Comparison of ENCODE assay signal across 26 cellular contexts in genomic region chr5:170120576-170120975, GRCh38. TPM values are rescaled to one million over a fixed set of nuclear protein-coding genes. Genes with fewer than 3 reads are reported as not detected.
A peak's percentile ranks its signal among the peaks of the same experiment; 100 is the strongest.
DNase-seq lines count a peak whose midpoint lies in the region; ATAC-seq, FAIRE-seq and TF ChIP-seq lines count a peak whose summit lies in the region.
"Had no signal": no experiment of that assay in that cellular context is flagged by ENCODE, and none has a peak within 500 bp of the region (broad histone marks: within the 10 kb centered on the region; RNA-seq: fewer than 3 reads in every experiment).

No MANE protein-coding gene starts in this region.

- H3K9ac ChIP-seq in astrocyte (ENCODE audit: low read length): no peak overlapping the region

- POLR2A ChIA-PET in AG04449 (lab: Yijun Ruan, JAX): interaction anchor here (0.6 kb wide), 1 partner anchor 934 kb away, joined by 5 read pairs; no protein-coding TSS in a partner anchor

- no peak overlapping the region for H2AFZ ChIP-seq in astrocyte (ENCODE audit: low read depth, low read length)

- TF ChIP-seq CTCF in AG04449 (IDR thresholded peaks at IDR 0.05; ENCODE audit: insufficient read depth, low read length, missing control alignments) (no peak), HFFc6 (IDR thresholded peaks at IDR 0.05) (no peak), astrocyte (IDR thresholded peaks at IDR 0.05; ENCODE audit: insufficient read depth, low read depth, low read length) (no peak)

- no peaks in the 10 kb centered on the region for H3K36me3 Mint-ChIP-seq in HFFc6 (ENCODE audit: low read depth)
- H3K36me3 Mint-ChIP-seq in astrocyte (ENCODE audit: low read depth, unreplicated experiment): no peaks in the 10 kb centered on the region
- H3K36me3 Mint-ChIP-seq in stimulated activated effector memory CD8-positive, alpha-beta T cell treated with anti-CD3 and anti-CD28 coated beads, Interleukin-12 subunit alpha, Interleukin-12 subunit beta, amount 100 ng/mL, for 72 hours: no peaks in the 10 kb centered on the region
- H3K36me3 Mint-ChIP-seq: stimulated activated memory B cell treated with anti-CD40 and anti-IgM and Interleukin-4, amounts not matched to agents 10 μg/mL and 1 μg/mL and 100 μg/mL, for 72 hours; type B pancreatic cell had no signal

- ATAC-seq in HG02642 (IDR thresholded peaks at IDR 0.05; ENCODE audit: poor library complexity, unreplicated experiment): no peak
- no peak for ATAC-seq in stimulated activated effector memory CD8-positive, alpha-beta T cell treated with anti-CD3 and anti-CD28 coated beads, Interleukin-12 subunit alpha, Interleukin-12 subunit beta, amount 100 ng/mL, for 72 hours
- ATAC-seq: A549; stimulated activated memory B cell treated with anti-CD40 and anti-IgM and Interleukin-4, amounts not matched to agents 10 μg/mL and 1 μg/mL and 100 μg/mL, for 72 hours had no signal

- peak; percentile 71 for FAIRE-seq in astrocyte (lab: Jason Lieb, UNC)
- FAIRE-seq: A549 had no signal

- H3K9me3 Mint-ChIP-seq in HFFc6 (no peaks in the 10 kb centered on the region; the same call in 1 of the 2 replicates), astrocyte (ENCODE audit: unreplicated experiment) (no peaks in the 10 kb centered on the region)
- no peaks in the 10 kb centered on the region for H3K9me3 Mint-ChIP-seq in stimulated activated effector memory CD8-positive, alpha-beta T cell treated with anti-CD3 and anti-CD28 coated beads, Interleukin-12 subunit alpha, Interleukin-12 subunit beta, amount 100 ng/mL, for 72 hours
- H3K9me3 Mint-ChIP-seq: T-helper 2 cell treated with Interferon-gamma antibody and Interleukin-4, amounts not matched to agents 5 μg/mL and 100 μg/mL, for 36 hours; type B pancreatic cell had no signal

- no peaks in the 10 kb centered on the region for H4K20me1 ChIP-seq in astrocyte (ENCODE audit: insufficient read depth, low read length)

- no peak overlapping the region for H3K27ac ChIP-seq in astrocyte (ENCODE audit: low read depth, low read length)
- H3K27ac ChIP-seq: A549, SJSA1, spleen had no signal

- H3K27ac Mint-ChIP-seq in HFFc6 (peak overlapping the region; percentile 74), astrocyte (ENCODE audit: unreplicated experiment) (no peak overlapping the region)
- no peak overlapping the region for H3K27ac Mint-ChIP-seq in stimulated activated effector memory CD8-positive, alpha-beta T cell treated with anti-CD3 and anti-CD28 coated beads, Interleukin-12 subunit alpha, Interleukin-12 subunit beta, amount 100 ng/mL, for 72 hours
- H3K27ac Mint-ChIP-seq: naive B cell; stimulated activated memory B cell treated with anti-CD40 and anti-IgM and Interleukin-4, amounts not matched to agents 10 μg/mL and 1 μg/mL and 100 μg/mL, for 72 hours; T-helper 2 cell treated with Interferon-gamma antibody and Interleukin-4, amounts not matched to agents 5 μg/mL and 100 μg/mL, for 36 hours; type B pancreatic cell had no signal

- no peaks in the 10 kb centered on the region for H3K36me3 ChIP-seq in astrocyte (ENCODE audit: insufficient read depth, low read length)
- H3K36me3 ChIP-seq: SJSA1, spleen had no signal

- no peaks in the 10 kb centered on the region for H3K4me1 ChIP-seq in astrocyte (ENCODE audit: insufficient read depth, low read length)
- H3K4me1 ChIP-seq: A549, Caco-2, SJSA1, spleen had no signal

- CTCF ChIA-PET in AG04449 (lab: Yijun Ruan, JAX): interaction anchor here (0.7 to 1.3 kb wide), 3 partner anchors 20 to 63 kb away, joined by 3 to 9 read pairs (median 6); no protein-coding TSS in a partner anchor

- peaks cover 20% of the 10 kb centered on the region for H3K4me1 Mint-ChIP-seq in HFFc6 (ENCODE audit: low read depth)
- peaks cover 13% of the 10 kb centered on the region for H3K4me1 Mint-ChIP-seq in astrocyte (ENCODE audit: low read depth, unreplicated experiment)
- H3K4me1 Mint-ChIP-seq in stimulated activated effector memory CD8-positive, alpha-beta T cell treated with anti-CD3 and anti-CD28 coated beads, Interleukin-12 subunit alpha, Interleukin-12 subunit beta, amount 100 ng/mL, for 72 hours: no peaks in the 10 kb centered on the region
- H3K4me1 Mint-ChIP-seq: naive B cell; stimulated activated memory B cell treated with anti-CD40 and anti-IgM and Interleukin-4, amounts not matched to agents 10 μg/mL and 1 μg/mL and 100 μg/mL, for 72 hours had no signal

- no peak overlapping the region for H3K4me2 ChIP-seq in astrocyte (ENCODE audit: low read length)
- H3K4me2 ChIP-seq: A549 had no signal

- peaks cover 5% of the 10 kb centered on the region for H3K27me3 Mint-ChIP-seq in HFFc6 (ENCODE audit: insufficient read depth)
- peaks cover 9% of the 10 kb centered on the region for H3K27me3 Mint-ChIP-seq in astrocyte (ENCODE audit: low read depth, unreplicated experiment)

- peak; percentile 90 for DNase-seq in AG04449 (ENCODE audit: low read depth, low spot score)
- DNase-seq in HFFc6: peak; percentile 77
- DNase-seq in astrocyte (ENCODE audit: low read depth): peak; percentile 69
- DNase-seq in fibroblast of the conjunctiva (ENCODE audit: low read depth): peak; percentile 81
- DNase-seq in activated effector memory CD4-positive, alpha-beta T cell treated with anti-CD3 and anti-CD28 coated beads, Interleukin-2, amount 50 U/mL, for 16 hours: no peak
- DNase-seq in RPMI8226: no peak
- DNase-seq in stimulated activated effector memory CD8-positive, alpha-beta T cell treated with anti-CD3 and anti-CD28 coated beads, Interleukin-12 subunit alpha, Interleukin-12 subunit beta, amount 100 ng/mL, for 72 hours (ENCODE audit: low spot score in 2 of 2): no peak
- DNase-seq: activated CD4-positive, alpha-beta T cell treated with anti-CD3 and anti-CD28 coated beads for 1 hour; activated naive CD4-positive, alpha-beta T cell treated with anti-CD3 and anti-CD28 coated beads for 36 hours; Caco-2; effector CD8-positive, alpha-beta T cell; GDM1; GOT3; naive B cell; NCI-H1694 treated with DMSO at 0.1 percent for 48 hours; NCI-H446 treated with DMSO at 0.1 percent for 48 hours; spleen had no signal

- H3K4me3 Mint-ChIP-seq in HFFc6 (no peak overlapping the region; the same call in 1 of the 2 replicates), astrocyte (ENCODE audit: unreplicated experiment) (no peak overlapping the region)
- no peak overlapping the region for H3K4me3 Mint-ChIP-seq in stimulated activated effector memory CD8-positive, alpha-beta T cell treated with anti-CD3 and anti-CD28 coated beads, Interleukin-12 subunit alpha, Interleukin-12 subunit beta, amount 100 ng/mL, for 72 hours
- H3K4me3 Mint-ChIP-seq: activated naive CD4-positive, alpha-beta T cell treated with anti-CD3 and anti-CD28 coated beads for 36 hours; naive B cell; stimulated activated memory B cell treated with anti-CD40 and anti-IgM and Interleukin-4, amounts not matched to agents 10 μg/mL and 1 μg/mL and 100 μg/mL, for 72 hours; T-helper 2 cell treated with Interferon-gamma antibody and Interleukin-4, amounts not matched to agents 5 μg/mL and 100 μg/mL, for 36 hours; type B pancreatic cell had no signal

- no peaks in the 10 kb centered on the region for H3K79me2 ChIP-seq in astrocyte (ENCODE audit: insufficient read depth, low read length)

- no peak overlapping the region for H3K4me3 ChIP-seq in AG04449 (ENCODE audit: low read depth, low read length)
- no peak overlapping the region for H3K4me3 ChIP-seq in astrocyte (ENCODE audit: insufficient read depth, low read depth, low read length)
- H3K4me3 ChIP-seq: A549, SJSA1, spleen had no signal

- no peaks in the 10 kb centered on the region for H3K27me3 ChIP-seq in astrocyte (ENCODE audit: insufficient read depth, low read length)

- H3K9me3 ChIP-seq in astrocyte (ENCODE audit: insufficient read depth, low read depth, low read length): no peaks in the 10 kb centered on the region
- H3K9me3 ChIP-seq: SJSA1 had no signal

RNA-seq across cellular contexts. Expression of gene FOXI1, which starts 14.9 kb away (rescaled TPM):
- not detected for total RNA-seq in HFFc6 (2021; fragmentation: NEBNext Ultra II Directional; extraction: Animal tissue kit (Norgen Biotek cat#: 25700))
- not detected in 2 replicates for total RNA-seq in astrocyte
- total RNA-seq: activated naive CD4-positive, alpha-beta T cell treated with anti-CD3 and anti-CD28 coated beads for 36 hours; cardiac septum; liver; posterior vena cava; SJSA1; spleen had no signal

Comparison
In these comparisons a context has a peak if more than half of its experiments do, and no peak if none do; other contexts are left out.
1. DNase-seq: peak in AG04449 (single experiment), HFFc6 (single experiment), astrocyte (single experiment) and fibroblast of the conjunctiva (single experiment); none in activated effector memory CD4-positive, alpha-beta T cell treated with anti-CD3 and anti-CD28 coated beads, Interleukin-2, amount 50 U/mL, for 16 hours (single experiment), RPMI8226 (single experiment) and stimulated activated effector memory CD8-positive, alpha-beta T cell treated with anti-CD3 and anti-CD28 coated beads, Interleukin-12 subunit alpha, Interleukin-12 subunit beta, amount 100 ng/mL, for 72 hours (0 of 2).